16 cellular contexts compared by ENCODE assay signal in genomic region chr2:232235716-232236115, GRCh38.
DNase-seq lines count a peak whose midpoint lies in the region; ATAC-seq and TF ChIP-seq lines count a peak whose summit lies in the region.
"Had no signal": no experiment of that assay in that cellular context is flagged by ENCODE, and none has a peak within 500 bp of the region (broad histone marks: within the 10 kb centered on the region; RNA-seq: fewer than 3 reads in every experiment).

No MANE protein-coding gene starts in this region.

- TF ChIP-seq CTCF in GM10266 (IDR thresholded peaks at IDR 0.05; ENCODE audit: control insufficient read depth, insufficient read depth, low read depth, missing control alignments) = no peak
- no peak for TF ChIP-seq CTCF in OCI-LY3 (IDR thresholded peaks at IDR 0.05; ENCODE audit: low read depth, low read length)
- no peak for TF ChIP-seq CTCF in left lung (IDR thresholded peaks at IDR 0.05)

- H3K36me3 ChIP-seq in H7 (replicated peaks; ENCODE audit: control insufficient read depth, insufficient read depth, low read length) = no peaks in the 10 kb centered on the region
- H3K36me3 ChIP-seq in OCI-LY3 (replicated peaks; ENCODE audit: low read depth, low read length) = no peaks in the 10 kb centered on the region
- H3K36me3 ChIP-seq in left lung = peaks cover 0 to 14% of the 10 kb centered on the region in 2 donors
- H3K36me3 ChIP-seq: HAP-1 had no signal

- intact Hi-C loops in left lung (cut with DNase I) = no loop called here
- intact Hi-C loops in activated T-helper 2 cell treated with anti-CD3 and anti-CD28 coated beads, Interferon-gamma antibody, Interleukin-2, Interleukin-4, amounts not matched to agents 10 μg/mL and 5 μg/mL and 100 μg/mL, durations not matched to agents 14 hours and 24 hours and 36 hours (cut with micrococcal nuclease) = loop anchor here (5.0 kb wide), 1 partner anchor 308 kb away; the partner anchor contains the start of gene NPPC

- peak; percentile 65 for ATAC-seq in left lung
- no peak for ATAC-seq in HG02852 (IDR thresholded peaks at IDR 0.05; ENCODE audit: unreplicated experiment)
- ATAC-seq in HG02973 (IDR thresholded peaks at IDR 0.05; ENCODE audit: unreplicated experiment) = no peak
- ATAC-seq: effector memory CD8-positive, alpha-beta T cell had no signal

- H3K9me3 Mint-ChIP-seq in activated T-helper 2 cell treated with anti-CD3 and anti-CD28 coated beads, Interferon-gamma antibody, Interleukin-2, Interleukin-4, amounts not matched to agents 10 μg/mL and 5 μg/mL and 100 μg/mL, durations not matched to agents 14 hours and 24 hours and 36 hours = no peaks in the 10 kb centered on the region
- H3K9me3 Mint-ChIP-seq: activated naive CD4-positive, alpha-beta T cell treated with anti-CD3 and anti-CD28 coated beads, Interleukin-2, amount 50 U/mL, for 24 hours; effector memory CD8-positive, alpha-beta T cell; stimulated activated effector memory CD8-positive, alpha-beta T cell treated with anti-CD3 and anti-CD28 coated beads, Interleukin-12 subunit alpha, Interleukin-12 subunit beta, amount 100 ng/mL, for 72 hours; T-helper 2 cell treated with Interferon-gamma antibody and Interleukin-4, amounts not matched to agents 5 μg/mL and 100 μg/mL, for 36 hours had no signal

- no peaks in the 10 kb centered on the region for H3K27me3 Mint-ChIP-seq in activated T-helper 2 cell treated with anti-CD3 and anti-CD28 coated beads, Interferon-gamma antibody, Interleukin-2, Interleukin-4, amounts not matched to agents 10 μg/mL and 5 μg/mL and 100 μg/mL, durations not matched to agents 14 hours and 24 hours and 36 hours (ENCODE audit: low read depth)
- H3K27me3 Mint-ChIP-seq: activated naive CD4-positive, alpha-beta T cell treated with anti-CD3 and anti-CD28 coated beads, Interleukin-2, amount 50 U/mL, for 24 hours; effector memory CD8-positive, alpha-beta T cell had no signal

- peaks cover 33% of the 10 kb centered on the region for H3K4me1 Mint-ChIP-seq in activated T-helper 2 cell treated with anti-CD3 and anti-CD28 coated beads, Interferon-gamma antibody, Interleukin-2, Interleukin-4, amounts not matched to agents 10 μg/mL and 5 μg/mL and 100 μg/mL, durations not matched to agents 14 hours and 24 hours and 36 hours (ENCODE audit: low read depth)

- H4K20me1 ChIP-seq in OCI-LY3 (ENCODE audit: insufficient read depth, low read length) = peaks cover 8% of the 10 kb centered on the region

- H3K9me3 ChIP-seq in OCI-LY3 (ENCODE audit: insufficient read depth, low read length) = no peaks in the 10 kb centered on the region
- H3K9me3 ChIP-seq in left lung = no peaks in the 10 kb centered on the region
- H3K9me3 ChIP-seq: HAP-1 had no signal

- H2AFZ ChIP-seq in OCI-LY3 (ENCODE audit: low read depth, low read length) = no peak overlapping the region

- H3K9ac ChIP-seq in OCI-LY3 (ENCODE audit: low read length) = 0 out of 2 replicates have a peak overlapping the region, but pooled peaks have one; percentile 39

- DNase-seq in GM10266 (ENCODE audit: extremely low spot score) = peak; percentile 20
- peak; percentile 50 for DNase-seq in H7
- no peak for DNase-seq in left lung
- DNase-seq in activated T-helper 2 cell treated with anti-CD3 and anti-CD28 coated beads, Interferon-gamma antibody, Interleukin-2, Interleukin-4, amounts not matched to agents 10 μg/mL and 5 μg/mL and 100 μg/mL, durations not matched to agents 14 hours and 24 hours and 36 hours (ENCODE audit: low spot score) = no peak
- no peak for DNase-seq in dedifferentiated amniotic fluid mesenchymal stem cell (ENCODE audit: extremely low spot score)
- DNase-seq: effector memory CD8-positive, alpha-beta T cell; kidney; NCI-H748 treated with DMSO at 0.1 percent for 48 hours; right cardiac atrium had no signal

- no peaks in the 10 kb centered on the region for H3K79me2 ChIP-seq in OCI-LY3 (ENCODE audit: low read length)

- no peak overlapping the region for H3K4me3 Mint-ChIP-seq in activated T-helper 2 cell treated with anti-CD3 and anti-CD28 coated beads, Interferon-gamma antibody, Interleukin-2, Interleukin-4, amounts not matched to agents 10 μg/mL and 5 μg/mL and 100 μg/mL, durations not matched to agents 14 hours and 24 hours and 36 hours (ENCODE audit: low read depth)
- H3K4me3 Mint-ChIP-seq: activated naive CD4-positive, alpha-beta T cell treated with anti-CD3 and anti-CD28 coated beads, Interleukin-2, amount 50 U/mL, for 24 hours; effector memory CD8-positive, alpha-beta T cell; stimulated activated effector memory CD8-positive, alpha-beta T cell treated with anti-CD3 and anti-CD28 coated beads, Interleukin-12 subunit alpha, Interleukin-12 subunit beta, amount 100 ng/mL, for 72 hours; T-helper 2 cell treated with Interferon-gamma antibody and Interleukin-4, amounts not matched to agents 5 μg/mL and 100 μg/mL, for 36 hours had no signal

- H3K27ac ChIP-seq in OCI-LY3 (ENCODE audit: low read length) (peak overlapping the region; percentile 66), left lung (no peak overlapping the region)

- H3K27me3 ChIP-seq in H7 (ENCODE audit: control insufficient read depth, insufficient read depth, low read length) = no peaks in the 10 kb centered on the region
- no peaks in the 10 kb centered on the region for H3K27me3 ChIP-seq in OCI-LY3 (ENCODE audit: low read depth, low read length)
- no peaks in the 10 kb centered on the region for H3K27me3 ChIP-seq in left lung

- H3K4me3 ChIP-seq in H7 (ENCODE audit: insufficient read depth, low read depth, low read length) (no peak overlapping the region), OCI-LY3 (ENCODE audit: low read length) (peak overlapping the region; percentile 61), left lung (no peak overlapping the region)
- H3K4me3 ChIP-seq: HAP-1 had no signal

- peak overlapping the region; percentile 92 for H3K4me2 ChIP-seq in OCI-LY3 (ENCODE audit: low read length)

- H3K27ac Mint-ChIP-seq in activated T-helper 2 cell treated with anti-CD3 and anti-CD28 coated beads, Interferon-gamma antibody, Interleukin-2, Interleukin-4, amounts not matched to agents 10 μg/mL and 5 μg/mL and 100 μg/mL, durations not matched to agents 14 hours and 24 hours and 36 hours = no peak overlapping the region
- H3K27ac Mint-ChIP-seq: activated naive CD4-positive, alpha-beta T cell treated with anti-CD3 and anti-CD28 coated beads, Interleukin-2, amount 50 U/mL, for 24 hours; effector memory CD8-positive, alpha-beta T cell; stimulated activated effector memory CD8-positive, alpha-beta T cell treated with anti-CD3 and anti-CD28 coated beads, Interleukin-12 subunit alpha, Interleukin-12 subunit beta, amount 100 ng/mL, for 72 hours; T-helper 2 cell treated with Interferon-gamma antibody and Interleukin-4, amounts not matched to agents 5 μg/mL and 100 μg/mL, for 36 hours had no signal

- H3K4me1 ChIP-seq in OCI-LY3 (ENCODE audit: low read length) (peaks cover 29% of the 10 kb centered on the region), left lung (peaks cover 0 to 6% of the 10 kb centered on the region in 2 donors)
- H3K4me1 ChIP-seq: HAP-1 had no signal

- H3K36me3 Mint-ChIP-seq in activated T-helper 2 cell treated with anti-CD3 and anti-CD28 coated beads, Interferon-gamma antibody, Interleukin-2, Interleukin-4, amounts not matched to agents 10 μg/mL and 5 μg/mL and 100 μg/mL, durations not matched to agents 14 hours and 24 hours and 36 hours (ENCODE audit: low read depth) = no peaks in the 10 kb centered on the region
- H3K36me3 Mint-ChIP-seq: stimulated activated effector memory CD8-positive, alpha-beta T cell treated with anti-CD3 and anti-CD28 coated beads, Interleukin-12 subunit alpha, Interleukin-12 subunit beta, amount 100 ng/mL, for 72 hours had no signal

Comparison
In these comparisons a context has a peak if more than half of its experiments do, and no peak if none do; other contexts are left out.
1. DNase-seq: peak in GM10266 (single experiment) and H7 (single experiment); none in left lung (0 of 2), activated T-helper 2 cell treated with anti-CD3 and anti-CD28 coated beads, Interferon-gamma antibody, Interleukin-2, Interleukin-4, amounts not matched to agents 10 μg/mL and 5 μg/mL and 100 μg/mL, durations not matched to agents 14 hours and 24 hours and 36 hours (single experiment) and dedifferentiated amniotic fluid mesenchymal stem cell (single experiment).